10 cellular contexts compared by ENCODE assay signal in the genomic region with DNA sequence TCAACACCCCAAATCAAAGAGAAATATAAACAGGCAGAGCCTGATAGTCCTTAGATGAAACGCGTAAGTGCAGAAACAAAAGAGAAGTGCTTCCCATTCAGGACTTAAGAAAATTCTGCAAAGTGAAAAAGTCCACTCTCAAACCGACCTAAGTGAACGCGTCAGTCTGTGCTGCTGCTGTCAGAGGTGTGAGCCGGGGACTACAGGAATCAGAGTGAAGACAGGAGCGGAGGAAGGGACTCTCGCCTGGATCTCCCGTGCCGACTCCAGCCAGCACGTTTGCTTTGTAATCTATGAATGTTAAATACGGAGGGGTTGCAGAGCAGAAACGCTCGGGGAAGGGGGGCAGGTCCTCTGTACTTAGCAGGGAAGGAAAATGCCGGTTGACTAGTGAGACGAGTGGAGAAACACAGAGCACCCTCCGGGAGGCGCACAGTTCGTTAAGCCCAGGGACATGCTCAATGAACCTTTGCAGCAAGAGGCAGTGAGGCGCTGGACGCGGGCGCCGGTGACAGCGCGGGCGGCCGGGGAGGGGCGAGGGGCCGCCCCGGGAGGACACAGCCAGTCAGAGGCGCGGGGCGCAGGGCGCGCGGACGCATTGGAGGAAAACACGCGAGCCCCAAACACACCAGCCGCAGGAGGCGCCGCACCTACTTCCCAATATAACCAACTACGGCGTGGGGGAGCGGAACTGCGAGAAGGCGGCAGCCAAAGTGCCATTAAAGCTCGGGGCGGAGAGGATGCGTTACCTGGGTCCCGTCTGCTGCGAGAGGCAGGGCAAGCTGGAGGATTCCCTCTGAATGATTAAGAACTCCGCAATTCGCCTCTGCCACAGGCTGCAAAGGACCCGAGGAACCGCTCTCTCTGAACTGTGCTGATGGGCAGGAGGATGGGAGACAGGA. TPM values are rescaled to one million over a fixed set of nuclear protein-coding genes. Genes with fewer than 3 reads are reported as not detected.
DNase-seq lines count a peak whose midpoint lies in the region; ATAC-seq, FAIRE-seq and TF ChIP-seq lines count a peak whose summit lies in the region.
"Had no signal": no experiment of that assay in that cellular context is flagged by ENCODE, and none has a peak within 500 bp of the region (broad histone marks: within the 10 kb centered on the region; RNA-seq: fewer than 3 reads in every experiment).

A gene (plus strand): TSS at position 626 of the 902 bp plus-strand sequence.

- intact Hi-C loops in CD14-positive monocyte (cut with micrococcal nuclease): no loop called here
- intact Hi-C loops in psoas muscle (cut with DNase I): no loop called here

- no peaks in the 10 kb centered on the region for H3K36me3 ChIP-seq in psoas muscle (ENCODE audit: insufficient read depth in 1 of 2, low read depth in 1 of 2)

- H3K27me3 Mint-ChIP-seq in CD14-positive monocyte (ENCODE audit: low read depth in 3 of 3): peaks cover 17 to 30% (median 26%) of the 10 kb centered on the region in 3 donors
- H3K27me3 Mint-ChIP-seq in activated naive CD8-positive, alpha-beta T cell treated with anti-CD3 and anti-CD28 coated beads for 36 hours: peaks cover 53% of the 10 kb centered on the region

- TF ChIP-seq POLR2A in H54 (IDR thresholded peaks at IDR 0.05; ENCODE audit: low read depth, low read length): no peak
- TF ChIP-seq POLR2A in GM12891 (IDR thresholded peaks at IDR 0.05; ENCODE audit: low read depth, low read length): no peak

- no peak within 1 kb of the TSS for H3K27ac ChIP-seq in psoas muscle

- H3K36me3 Mint-ChIP-seq in CD14-positive monocyte: peaks cover 0 to 2% of the 10 kb centered on the region in 2 donors
- no peaks in the 10 kb centered on the region for H3K36me3 Mint-ChIP-seq in activated naive CD8-positive, alpha-beta T cell treated with anti-CD3 and anti-CD28 coated beads for 36 hours

- peak within 1 kb of the TSS in 1 of 2 donors; percentile 88 for H3K4me3 Mint-ChIP-seq in CD14-positive monocyte
- peak within 1 kb of the TSS; percentile 63 for H3K4me3 Mint-ChIP-seq in activated naive CD8-positive, alpha-beta T cell treated with anti-CD3 and anti-CD28 coated beads for 36 hours

- TF ChIP-seq CTCF in CD14-positive monocyte (IDR thresholded peaks at IDR 0.05) (no peak), psoas muscle (IDR thresholded peaks at IDR 0.05) (no peak)

- H3K27ac Mint-ChIP-seq in CD14-positive monocyte: no peak within 1 kb of the TSS
- H3K27ac Mint-ChIP-seq in activated naive CD8-positive, alpha-beta T cell treated with anti-CD3 and anti-CD28 coated beads for 36 hours: no peak within 1 kb of the TSS

- ATAC-seq in psoas muscle: peak; percentile 36 to 73 (median 54)
- ATAC-seq: HCT116 had no signal

- peak within 1 kb of the TSS; percentile 51 for H3K4me3 ChIP-seq in psoas muscle

- 1% methylated on average over 56 to 57 of the region's 57 CpGs for WGBS in psoas muscle, 3 donors

- H3K4me1 ChIP-seq in psoas muscle: no peaks in the 10 kb centered on the region

- DNase-seq in CD14-positive monocyte (ENCODE audit: low spot score) (peak; percentile 41), H54 (ENCODE audit: insufficient read length, low spot score) (peak; percentile 12), NCI-H526 (lab: John Stamatoyannopoulos, UW) (peak; percentile 28 to 72), hepatic stellate cell (ENCODE audit: low spot score) (peak; percentile 29), psoas muscle (peak; percentile 26 to 51), NCI-H1436 (lab: John Stamatoyannopoulos, UW) (no peak), GM12891 (ENCODE audit: insufficient read length, low spot score) (no peak)
- peak; percentile 21 for DNase-seq in activated naive CD8-positive, alpha-beta T cell treated with anti-CD3 and anti-CD28 coated beads for 36 hours

- peaks cover 0 to 7% (median 1%) of the 10 kb centered on the region in 7 donors for H3K9me3 Mint-ChIP-seq in CD14-positive monocyte
- H3K9me3 Mint-ChIP-seq in activated naive CD8-positive, alpha-beta T cell treated with anti-CD3 and anti-CD28 coated beads for 36 hours: no peaks in the 10 kb centered on the region

- FAIRE-seq in H54 (lab: Jason Lieb, UNC) (no peak), GM12891 (lab: Jason Lieb, UNC) (no peak)

- no peaks in the 10 kb centered on the region for H3K9me3 ChIP-seq in psoas muscle

- H3K4me1 Mint-ChIP-seq in CD14-positive monocyte: peaks cover 4% of the 10 kb centered on the region
- H3K4me1 Mint-ChIP-seq in activated naive CD8-positive, alpha-beta T cell treated with anti-CD3 and anti-CD28 coated beads for 36 hours: peaks cover 7% of the 10 kb centered on the region

- peaks cover 0 to 39% (median 2%) of the 10 kb centered on the region in 3 donors for H3K27me3 ChIP-seq in psoas muscle (ENCODE audit: insufficient read depth in 3 of 3, low read length in 2 of 3)

TF ChIP-seq in GM12891, 5 proteins besides CTCF, POLR2A, EP300 and RAD21:
- TF ChIP-seq PAX5 (IDR thresholded peaks at IDR 0.05; ENCODE audit: insufficient read depth, low read length, severe bottlenecking): no peak
- TF ChIP-seq TAF1 (IDR thresholded peaks at IDR 0.05; ENCODE audit: low read depth, low read length): no peak
- no peak for TF ChIP-seq POU2F2 (IDR thresholded peaks at IDR 0.05; ENCODE audit: low read depth, low read length)
- no peak for TF ChIP-seq SPI1 (IDR thresholded peaks at IDR 0.05; ENCODE audit: low read depth, low read length)
- TF ChIP-seq POLR2AphosphoS5 (IDR thresholded peaks at IDR 0.05; ENCODE audit: low read depth, low read length): no peak

RNA-seq across cellular contexts. Expression of the gene that starts here (rescaled TPM):
- polyA plus RNA-seq in CD14-positive monocyte (not detected), psoas muscle (under 1 TPM in 1 of 3 donors, not detected in 2; under 0.01 TPM)
- total RNA-seq in activated naive CD8-positive, alpha-beta T cell treated with anti-CD3 and anti-CD28 coated beads for 36 hours: not detected
- total RNA-seq in psoas muscle: under 1 TPM in 1 of 4 donors, not detected in 3; 0.46 TPM
- polyA plus RNA-seq in GM12891 (2012; ENCODE audit: low read depth, missing spikeins): not detected
- total RNA-seq: glomerular endothelial cell had no signal

Comparison
In these comparisons a context has a peak if more than half of its experiments do, and no peak if none do; other contexts are left out.
1. Peak in DNase-seq in CD14-positive monocyte; RNA of the gene not detected or under 1 TPM.
2. Peak in DNase-seq in activated naive CD8-positive, alpha-beta T cell treated with anti-CD3 and anti-CD28 coated beads for 36 hours; RNA of the gene not detected or under 1 TPM.
3. Peak in DNase-seq, ATAC-seq and H3K4me3 ChIP-seq in psoas muscle; RNA of the gene not detected or under 1 TPM.
4. DNase-seq: peak in H54 (single experiment), NCI-H526 (2 of 2) and hepatic stellate cell (single experiment); none in NCI-H1436 (single experiment) and GM12891 (single experiment).